ENCODE assay signal across 27 cellular contexts in the genomic region with DNA sequence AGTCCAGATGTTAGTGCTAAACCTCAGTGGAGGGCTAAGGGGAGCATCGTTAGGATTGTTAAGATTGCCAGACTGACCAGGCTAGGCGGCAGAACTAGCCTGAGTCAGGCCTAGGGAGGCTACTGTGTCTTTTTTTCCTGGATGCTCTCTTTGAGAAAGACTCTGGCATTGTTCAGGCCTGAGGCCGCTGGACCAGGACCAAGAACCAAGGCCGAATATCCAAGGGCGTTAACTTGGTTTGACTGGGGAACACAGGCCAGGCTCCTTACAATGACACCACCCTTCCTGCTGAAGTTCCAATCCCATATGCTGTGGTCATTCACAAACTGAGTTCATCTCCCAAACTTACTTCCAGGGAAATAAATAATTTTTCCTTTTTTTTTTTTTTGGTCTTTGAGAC. TPM values are rescaled to one million over a fixed set of nuclear protein-coding genes. Genes with fewer than 3 reads are reported as not detected.
DNase-seq lines count a peak whose midpoint lies in the region; ATAC-seq and TF ChIP-seq lines count a peak whose summit lies in the region.
"Had no signal": no experiment of that assay in that cellular context is flagged by ENCODE, and none has a peak within 500 bp of the region (broad histone marks: within the 10 kb centered on the region; RNA-seq: fewer than 3 reads in every experiment).

No MANE protein-coding gene starts in this region.

- no peaks in the 10 kb centered on the region for H3K4me1 ChIP-seq in body of pancreas
- peaks cover 20% of the 10 kb centered on the region for H3K4me1 ChIP-seq in left ventricle myocardium inferior
- no peaks in the 10 kb centered on the region for H3K4me1 ChIP-seq in psoas muscle
- H3K4me1 ChIP-seq in prostate gland (replicated peaks) = no peaks in the 10 kb centered on the region
- H3K4me1 ChIP-seq: neural progenitor cell, stomach had no signal

- H3K4me3 Mint-ChIP-seq in T-helper 2 cell treated with Interferon-gamma antibody and Interleukin-4, amounts not matched to agents 5 μg/mL and 100 μg/mL, for 36 hours = no peak overlapping the region
- H3K4me3 Mint-ChIP-seq: activated CD4-positive, alpha-beta T cell treated with anti-CD3 and anti-CD28 coated beads for 36 hours; activated naive CD8-positive, alpha-beta T cell treated with anti-CD3 and anti-CD28 coated beads, Interleukin-2, amount 10 ng/mL, durations not matched to agents 7 days and 5 days; neural progenitor cell had no signal

- H3K27ac ChIP-seq in body of pancreas = no peak overlapping the region
- H3K27ac ChIP-seq in left ventricle myocardium inferior (replicated peaks) = peak overlapping the region; percentile 88
- H3K27ac ChIP-seq in psoas muscle = peak overlapping the region; percentile 23
- no peak overlapping the region for H3K27ac ChIP-seq in prostate gland
- H3K27ac ChIP-seq: neural progenitor cell had no signal

- DNase-seq in body of pancreas (no peak), left ventricle myocardium inferior (peak; percentile 77), psoas muscle (peak; percentile 73 to 78), left colon (no peak), NCI-H2227 treated with DMSO at 0.1 percent for 48 hours (lab: John Stamatoyannopoulos, UW) (no peak), prostate gland (ENCODE audit: low spot score) (no peak)
- DNase-seq in T-helper 2 cell treated with Interferon-gamma antibody and Interleukin-4, amounts not matched to agents 5 μg/mL and 100 μg/mL, for 36 hours (ENCODE audit: low spot score) = no peak
- DNase-seq: activated CD4-positive, alpha-beta T cell treated with anti-CD3 and anti-CD28 coated beads for 36 hours; activated effector memory CD4-positive, alpha-beta T cell treated with Interleukin-2 at 50 U/mL for 16 hours; activated naive CD8-positive, alpha-beta T cell treated with anti-CD3 and anti-CD28 coated beads, Interleukin-2, amount 10 ng/mL, durations not matched to agents 7 days and 5 days; Calu3; dermis blood vessel endothelial cell; DND-41; glutamatergic neuron; kidney; mesendoderm; NCI-H1105; NCI-H1930; NCI-H69; RPMI8226; SK-N-SH; stomach; T-helper 2 cell; trophoblast cell had no signal

- TF ChIP-seq CTCF in body of pancreas (IDR thresholded peaks at IDR 0.05) = no peak
- no peak for TF ChIP-seq CTCF in left ventricle myocardium inferior (IDR thresholded peaks at IDR 0.05; ENCODE audit: borderline replicate concordance)
- no peak for TF ChIP-seq CTCF in psoas muscle (IDR thresholded peaks at IDR 0.05)
- no peak for TF ChIP-seq CTCF in prostate gland (IDR thresholded peaks at IDR 0.05)

- peaks cover 5% of the 10 kb centered on the region for H3K4me1 Mint-ChIP-seq in T-helper 2 cell treated with Interferon-gamma antibody and Interleukin-4, amounts not matched to agents 5 μg/mL and 100 μg/mL, for 36 hours (ENCODE audit: low read depth)
- H3K4me1 Mint-ChIP-seq: activated CD4-positive, alpha-beta T cell treated with anti-CD3 and anti-CD28 coated beads for 36 hours; neural progenitor cell had no signal

- intact Hi-C loops in body of pancreas (cut with DNase I) = no loop called here
- intact Hi-C loops in left ventricle myocardium inferior (cut with micrococcal nuclease) = loop anchor here (10.0 kb wide), 1 partner anchor 55 kb away; a partner anchor contains a TSS
- intact Hi-C loops in psoas muscle (cut with DNase I) = no loop called here
- intact Hi-C loops in left colon (cut with DNase I, micrococcal nuclease) = no loop called here
- intact Hi-C loops in prostate gland (cut with DNase I) = no loop called here

- H3K4me3 ChIP-seq in body of pancreas (no peak overlapping the region), left ventricle myocardium inferior (no peak overlapping the region), psoas muscle (no peak overlapping the region), prostate gland (no peak overlapping the region)
- H3K4me3 ChIP-seq: neural progenitor cell, stomach had no signal

- peaks cover 19% of the 10 kb centered on the region for H3K27me3 Mint-ChIP-seq in T-helper 2 cell treated with Interferon-gamma antibody and Interleukin-4, amounts not matched to agents 5 μg/mL and 100 μg/mL, for 36 hours (ENCODE audit: low read depth)

- no peak overlapping the region for H3K27ac Mint-ChIP-seq in T-helper 2 cell treated with Interferon-gamma antibody and Interleukin-4, amounts not matched to agents 5 μg/mL and 100 μg/mL, for 36 hours
- H3K27ac Mint-ChIP-seq: activated CD4-positive, alpha-beta T cell treated with anti-CD3 and anti-CD28 coated beads for 36 hours; activated naive CD8-positive, alpha-beta T cell treated with anti-CD3 and anti-CD28 coated beads, Interleukin-2, amount 10 ng/mL, durations not matched to agents 7 days and 5 days; neural progenitor cell had no signal

- peak; percentile 24 for ATAC-seq in body of pancreas
- ATAC-seq in psoas muscle = peak in 3 of 4 donors; percentile 28 to 55 (median 54)
- no peak for ATAC-seq in left colon
- ATAC-seq: activated CD4-positive, alpha-beta T cell treated with anti-CD3 and anti-CD28 coated beads for 36 hours; HCT116 had no signal

- no peaks in the 10 kb centered on the region for H3K36me3 Mint-ChIP-seq in T-helper 2 cell treated with Interferon-gamma antibody and Interleukin-4, amounts not matched to agents 5 μg/mL and 100 μg/mL, for 36 hours (ENCODE audit: low read depth)
- H3K36me3 Mint-ChIP-seq: activated naive CD8-positive, alpha-beta T cell treated with anti-CD3 and anti-CD28 coated beads, Interleukin-2, amount 10 ng/mL, durations not matched to agents 7 days and 5 days had no signal

- H3K9me3 ChIP-seq in body of pancreas (no peaks in the 10 kb centered on the region), left ventricle myocardium inferior (replicated peaks) (no peaks in the 10 kb centered on the region), psoas muscle (no peaks in the 10 kb centered on the region), prostate gland (no peaks in the 10 kb centered on the region)
- H3K9me3 ChIP-seq: SK-N-SH, stomach had no signal

- no peak for TF ChIP-seq POLR2A in body of pancreas (IDR thresholded peaks at IDR 0.05)
- TF ChIP-seq POLR2A in prostate gland (IDR thresholded peaks at IDR 0.05) = no peak

- H3K9me3 Mint-ChIP-seq in T-helper 2 cell treated with Interferon-gamma antibody and Interleukin-4, amounts not matched to agents 5 μg/mL and 100 μg/mL, for 36 hours = no peaks in the 10 kb centered on the region
- H3K9me3 Mint-ChIP-seq: activated naive CD8-positive, alpha-beta T cell treated with anti-CD3 and anti-CD28 coated beads, Interleukin-2, amount 10 ng/mL, durations not matched to agents 7 days and 5 days; neural progenitor cell had no signal

- WGBS in body of pancreas, 2 donors = 49 to 64% methylated on average over 5 of the region's 5 CpGs
- 31 to 48% (median 36%) methylated on average over 5 of the region's 5 CpGs for WGBS in psoas muscle, 3 donors
- WGBS in prostate gland = 81% methylated on average over 5 of the region's 5 CpGs

- H3K27me3 ChIP-seq in body of pancreas = no peaks in the 10 kb centered on the region
- peaks cover 4% of the 10 kb centered on the region for H3K27me3 ChIP-seq in left ventricle myocardium inferior (ENCODE audit: low read depth)
- H3K27me3 ChIP-seq in psoas muscle (ENCODE audit: insufficient read depth in 3 of 3, low read length in 2 of 3) = no peaks in the 10 kb centered on the region
- H3K27me3 ChIP-seq in prostate gland (replicated peaks; ENCODE audit: insufficient read depth) = no peaks in the 10 kb centered on the region
- H3K27me3 ChIP-seq: neural progenitor cell, stomach had no signal

- H3K36me3 ChIP-seq in body of pancreas (replicated peaks in 1 of 2; ENCODE audit: insufficient read depth in 1 of 2, low read depth in 2 of 2) (no peaks in the 10 kb centered on the region), left ventricle myocardium inferior (no peaks in the 10 kb centered on the region), psoas muscle (ENCODE audit: insufficient read depth in 1 of 2, low read depth in 1 of 2) (no peaks in the 10 kb centered on the region), prostate gland (no peaks in the 10 kb centered on the region)
- H3K36me3 ChIP-seq: neural progenitor cell, stomach had no signal

RNA-seq across cellular contexts. Expression of a gene that starts 10.6 kb away (rescaled TPM):
- 10 to 100 TPM; 14.3 to 14.5 TPM for total RNA-seq in body of pancreas
- total RNA-seq in left ventricle myocardium inferior = 26.6 TPM
- 10 to 100 TPM; 23.0 to 30.9 (median 27.2) TPM for total RNA-seq in psoas muscle
- polyA plus RNA-seq in psoas muscle = 10 to 100 TPM; 24.2 to 54.4 (median 41.8) TPM
- 10 to 100 TPM; 22.3 to 23.0 TPM for total RNA-seq in left colon
- 10 to 100 TPM; 19.1 to 37.9 TPM for total RNA-seq in prostate gland

RNA-seq across cellular contexts. Expression of a gene that starts 10.8 kb away (rescaled TPM):
- total RNA-seq in body of pancreas (100 to 1,000 TPM in 1 of 2 donors, 10 to 100 TPM in 1; 82.5 to 170 TPM), left ventricle myocardium inferior (46.9 TPM), psoas muscle (10 to 100 TPM; 56.0 to 94.7 (median 84.6) TPM), left colon (100 to 1,000 TPM; 124 to 133 TPM), prostate gland (100 to 1,000 TPM; 101 to 124 TPM)
- polyA plus RNA-seq in psoas muscle = 100 to 1,000 TPM; 123 to 205 (median 169) TPM

RNA-seq across cellular contexts. Expression of a gene that starts 13.5 kb away (rescaled TPM):
- total RNA-seq in body of pancreas (1 to 10 TPM in 1 of 2 donors, under 1 TPM in 1; 0.33 to 3.1 TPM), left ventricle myocardium inferior (4.7 TPM), psoas muscle (1 to 10 TPM in 3 of 4 donors, under 1 TPM in 1; 0.99 to 2.3 (median 1.6) TPM), left colon (1 to 10 TPM; 1.5 to 3.4 TPM), prostate gland (10 to 100 TPM in 1 of 2 donors, 1 to 10 TPM in 1; 1.3 to 10.7 TPM)
- polyA plus RNA-seq in psoas muscle = under 1 TPM; 0.62 to 0.64 (median 0.64) TPM

RNA-seq across cellular contexts. Expression of a gene that starts 14.2 kb away (rescaled TPM):
- total RNA-seq in body of pancreas (10 to 100 TPM in 1 of 2 donors, 1 to 10 TPM in 1; 9.2 to 15.3 TPM), left ventricle myocardium inferior (4.1 TPM), psoas muscle (1 to 10 TPM; 1.2 to 3.8 (median 2.0) TPM), left colon (10 to 100 TPM; 16.1 to 21.4 TPM), prostate gland (10 to 100 TPM in 1 of 2 donors, 1 to 10 TPM in 1; 4.5 to 18.9 TPM)
- 1 to 10 TPM; 1.0 to 2.0 (median 1.1) TPM for polyA plus RNA-seq in psoas muscle

RNA-seq across cellular contexts. Expression of a gene that starts 14.3 kb away (rescaled TPM):
- total RNA-seq in body of pancreas (1 to 10 TPM in 1 of 2 donors, not detected in 1; 2.0 TPM), left ventricle myocardium inferior (0.11 TPM), psoas muscle (not detected), left colon (10 to 100 TPM; 34.3 to 44.0 TPM), prostate gland (not detected)
- under 1 TPM; 0.19 to 0.27 (median 0.27) TPM for polyA plus RNA-seq in psoas muscle
- total RNA-seq: dermis blood vessel endothelial cell, fibroblast of lung, kidney had no signal
- polyA plus RNA-seq: fibroblast of lung had no signal

Comparison
In these comparisons a context has a peak if more than half of its experiments do, and no peak if none do; other contexts are left out.
1. DNase-seq: peak in left ventricle myocardium inferior (single experiment) and psoas muscle (2 of 2); none in body of pancreas (0 of 4), left colon (0 of 2), T-helper 2 cell treated with Interferon-gamma antibody and Interleukin-4, amounts not matched to agents 5 μg/mL and 100 μg/mL, for 36 hours (single experiment), NCI-H2227 treated with DMSO at 0.1 percent for 48 hours (single experiment) and prostate gland (single experiment).
2. H3K27ac ChIP-seq: peak in left ventricle myocardium inferior (single experiment) and psoas muscle (single experiment); none in body of pancreas (0 of 4) and prostate gland (0 of 2).